ENCODE assay signal across 8 cellular contexts in genomic region chr15:51099185-51099584, GRCh38. TPM values are rescaled to one million over a fixed set of nuclear protein-coding genes. Genes with fewer than 3 reads are reported as not detected.
"Had no signal": no experiment of that assay in that cellular context is flagged by ENCODE, and none has a peak within 500 bp of the region (broad histone marks: within the 10 kb centered on the region; RNA-seq: fewer than 3 reads in every experiment).

No MANE protein-coding gene starts in this region.

- H3K4me1 Mint-ChIP-seq: IgD-negative memory B cell had no signal

- H3K9ac ChIP-seq: GM23248 had no signal

- DNase-seq: GM23248, GOT3, H7, HCEC 1CT, HFFc6, KBM-7 had no signal

- H2AFZ ChIP-seq: GM23248 had no signal

- H3K4me3 Mint-ChIP-seq: HFFc6, IgD-negative memory B cell had no signal

- H3K27ac Mint-ChIP-seq: HFFc6, IgD-negative memory B cell had no signal

- H3K27ac ChIP-seq: GM23248, HL-60 had no signal

- H3K4me3 ChIP-seq: GM23248 had no signal

- H3K9me3 Mint-ChIP-seq: HFFc6 had no signal

RNA-seq across cellular contexts. Expression of gene TNFAIP8L3, which starts 4.5 kb away (rescaled TPM):
- polyA plus RNA-seq: IgD-negative memory B cell had no signal
